In the genomic region with DNA sequence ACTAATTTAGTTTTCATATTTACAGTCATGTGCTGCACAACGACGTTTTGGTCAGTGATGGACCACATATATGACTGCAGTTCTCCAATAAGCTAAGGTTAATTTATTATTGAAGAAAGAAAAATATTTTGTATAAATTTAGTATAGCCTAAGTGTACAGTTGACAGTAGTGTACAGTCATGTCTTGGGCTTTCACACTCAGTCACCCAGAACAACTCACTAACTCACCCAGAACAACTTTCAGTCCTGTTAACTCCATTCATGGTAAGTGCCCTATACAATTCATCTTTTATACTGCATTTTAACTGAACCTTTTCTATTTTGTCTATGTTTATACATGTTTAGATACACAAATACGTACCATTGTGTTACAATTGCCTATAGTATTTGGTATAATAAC, we compare ENCODE assay signal across 10 cellular contexts. TPM values are rescaled to one million over a fixed set of nuclear protein-coding genes. Genes with fewer than 3 reads are reported as not detected.
A peak's percentile ranks its signal among the peaks of the same experiment; 100 is the strongest.
DNase-seq lines count a peak whose midpoint lies in the region; ATAC-seq and TF ChIP-seq lines count a peak whose summit lies in the region.
"Had no signal": no experiment of that assay in that cellular context is flagged by ENCODE, and none has a peak within 500 bp of the region (broad histone marks: within the 10 kb centered on the region; RNA-seq: fewer than 3 reads in every experiment).

No MANE protein-coding gene starts in this region.

- peak overlapping the region; percentile 10; the same call in 1 of the 2 replicates for H3K27ac ChIP-seq in HL-60 (replicated peaks)
- H3K27ac ChIP-seq: thoracic aorta had no signal

- no peaks in the 10 kb centered on the region for H3K9me3 ChIP-seq in BE2C

- peak overlapping the region; percentile 41 to 72 for H3K27ac Mint-ChIP-seq in effector memory CD8-positive, alpha-beta T cell

- no peaks in the 10 kb centered on the region for H3K36me3 Mint-ChIP-seq in effector memory CD8-positive, alpha-beta T cell (ENCODE audit: insufficient read depth)

- no peaks in the 10 kb centered on the region for H3K4me1 ChIP-seq in BE2C

- no peak for DNase-seq in BE2C
- no peak for DNase-seq in HL-60 (ENCODE audit: low read depth in 1 of 2, low spot score in 1 of 2)
- no peak for DNase-seq in effector memory CD8-positive, alpha-beta T cell
- DNase-seq in stimulated activated naive CD4-positive, alpha-beta T cell (lab: John Stamatoyannopoulos, UW): no peak
- no peak for DNase-seq in NCI-H1694 treated with DMSO at 0.1 percent for 48 hours (lab: John Stamatoyannopoulos, UW)

- H3K27me3 ChIP-seq in BE2C: peaks cover 27% of the 10 kb centered on the region
- peaks cover under 1% of the 10 kb centered on the region for H3K27me3 ChIP-seq in HL-60 (ENCODE audit: insufficient read depth, poor library complexity, severe bottlenecking)

- TF ChIP-seq CTCF in BE2C (IDR thresholded peaks at IDR 0.05; ENCODE audit: low read depth, low read length) (no peak), HL-60 (IDR thresholded peaks at IDR 0.05; ENCODE audit: insufficient read depth, low read length) (no peak)

- peaks cover 0 to 2% of the 10 kb centered on the region in 2 donors for H3K9me3 Mint-ChIP-seq in effector memory CD8-positive, alpha-beta T cell

- ATAC-seq in GM18907 (IDR thresholded peaks at IDR 0.05; ENCODE audit: unreplicated experiment): peak; percentile 28
- no peak for ATAC-seq in effector memory CD8-positive, alpha-beta T cell (replicated peaks)
- ATAC-seq in HG03025 (IDR thresholded peaks at IDR 0.05; ENCODE audit: low FRiP score, unreplicated experiment): no peak
- no peak for ATAC-seq in HG02938 (IDR thresholded peaks at IDR 0.05; ENCODE audit: unreplicated experiment)

- H3K4me1 Mint-ChIP-seq in effector memory CD8-positive, alpha-beta T cell (ENCODE audit: low read depth in 2 of 2): peaks cover 2 to 6% of the 10 kb centered on the region in 2 donors

- H3K4me3 ChIP-seq in BE2C (ENCODE audit: low read depth, low read length) (peak overlapping the region; percentile 51), HL-60 (replicated peaks; ENCODE audit: insufficient read depth, low read length) (peak overlapping the region; percentile 4; the same call in 1 of the 2 replicates)

- no peaks in the 10 kb centered on the region for H3K36me3 ChIP-seq in BE2C
- H3K36me3 ChIP-seq: thoracic aorta had no signal

- peaks cover 47 to 54% of the 10 kb centered on the region in 2 donors for H3K27me3 Mint-ChIP-seq in effector memory CD8-positive, alpha-beta T cell

- H3K4me3 Mint-ChIP-seq in effector memory CD8-positive, alpha-beta T cell: peak overlapping the region in 1 of 2 donors; percentile 69

RNA-seq across cellular contexts. Expression of a gene that starts 3.8 kb away (rescaled TPM):
- polyA plus RNA-seq in BE2C (2012; ENCODE audit: insufficient read depth, insufficient read length, low read depth): not detected
- polyA plus RNA-seq: adipose tissue had no signal

RNA-seq across cellular contexts. Expression of a gene that starts 48.1 kb away (rescaled TPM):
- polyA plus RNA-seq in BE2C (2012; ENCODE audit: insufficient read depth, insufficient read length, low read depth): not detected
- polyA plus RNA-seq: adipose tissue had no signal
